ENCODE assay signal across 7 cellular contexts in the genomic region with DNA sequence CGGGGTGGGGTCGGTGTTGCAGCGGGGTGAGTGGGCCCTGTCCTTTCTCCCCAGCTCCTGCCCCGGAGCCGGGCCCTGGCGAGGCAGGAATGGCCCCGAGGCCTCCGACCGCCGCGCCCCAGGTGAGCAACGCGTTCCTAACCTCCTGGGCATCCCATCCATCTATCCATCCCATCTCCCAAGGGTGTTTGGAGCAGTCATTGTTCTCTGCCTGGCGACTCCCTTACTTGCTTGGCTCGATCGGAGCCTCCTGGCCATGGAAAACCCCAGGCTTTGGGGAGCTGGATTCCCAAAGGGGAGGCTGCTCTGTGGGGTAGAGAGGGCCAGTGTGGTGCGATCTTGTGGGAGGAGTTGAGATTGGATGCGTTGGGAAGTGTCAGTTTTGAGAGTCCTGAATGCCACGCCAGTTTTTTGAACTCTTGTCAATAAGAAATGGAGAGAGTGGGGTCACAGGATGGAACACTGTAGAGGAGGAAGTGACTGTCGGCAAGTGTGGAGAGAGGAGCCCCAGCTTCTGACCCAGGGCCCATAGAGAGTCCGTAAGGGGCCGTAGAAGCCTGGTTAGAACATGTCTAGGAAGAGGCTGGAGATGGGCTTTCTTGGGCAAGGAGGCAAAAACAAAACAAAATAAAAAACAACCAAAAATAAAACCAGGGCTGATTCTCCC. TPM values are rescaled to one million over a fixed set of nuclear protein-coding genes. Genes with fewer than 3 reads are reported as not detected.
DNase-seq lines count a peak whose midpoint lies in the region; ATAC-seq and TF ChIP-seq lines count a peak whose summit lies in the region.

No MANE protein-coding gene starts in this region.

- ATAC-seq in HG02759 (IDR thresholded peaks at IDR 0.05; ENCODE audit: unreplicated experiment) (peak; percentile 4), upper lobe of left lung (ENCODE audit: low FRiP score in 2 of 2) (peak; percentile 32 to 38)

- H3K27ac ChIP-seq in SJCRH30 (peak overlapping the region; percentile 76), upper lobe of left lung (peak overlapping the region; percentile 76 to 89 (median 86))

- no peak for TF ChIP-seq EP300 in upper lobe of left lung (IDR thresholded peaks at IDR 0.05)

- no peaks in the 10 kb centered on the region for H3K9me3 ChIP-seq in SJCRH30 (replicated peaks)
- H3K9me3 ChIP-seq in upper lobe of left lung, result no peaks in the 10 kb centered on the region

- H3K27me3 ChIP-seq in SJCRH30 (no peaks in the 10 kb centered on the region), upper lobe of left lung (no peaks in the 10 kb centered on the region)

- H3K4me1 ChIP-seq in SJCRH30, result no peaks in the 10 kb centered on the region
- H3K4me1 ChIP-seq in upper lobe of left lung, result peaks cover 6 to 9% (median 8%) of the 10 kb centered on the region in 4 donors

- 12 to 13% methylated on average over 9 to 11 of the region's 22 CpGs for WGBS in upper lobe of left lung, 2 donors

- 0 out of 2 replicates have a peak, but pooled peaks cover 3% of the 10 kb centered on the region for H3K36me3 ChIP-seq in SJCRH30
- peaks cover 0 to 20% (median 4%) of the 10 kb centered on the region in 4 donors for H3K36me3 ChIP-seq in upper lobe of left lung

- DNase-seq in SJCRH30, result peak; percentile 17 to 32
- peak; percentile 64 for DNase-seq in ecto neural progenitor cell (ENCODE audit: low spot score)
- peak; percentile 27 for DNase-seq in midbrain (lab: John Stamatoyannopoulos, UW)
- no peak for DNase-seq in upper lobe of left lung
- DNase-seq in HT-29 (ENCODE audit: low spot score), result no peak

- no peak for TF ChIP-seq POLR2A in upper lobe of left lung (IDR thresholded peaks at IDR 0.05)

- peak overlapping the region; percentile 70 for H3K4me3 ChIP-seq in GM12875 (ENCODE audit: low read depth, low read length)
- peak overlapping the region; percentile 79 for H3K4me3 ChIP-seq in SJCRH30
- peak overlapping the region; percentile 81 to 100 (median 90) for H3K4me3 ChIP-seq in upper lobe of left lung

- TF ChIP-seq CTCF in GM12875 (IDR thresholded peaks at IDR 0.05; ENCODE audit: borderline replicate concordance, insufficient read depth, low read depth, low read length), result no peak
- TF ChIP-seq CTCF in upper lobe of left lung (IDR thresholded peaks at IDR 0.05), result no peak

RNA-seq across cellular contexts. Expression of gene ZFP90, which starts 0.7 kb away (rescaled TPM):
- total RNA-seq in SJCRH30 (2014; rRNA removed; shearing (Covaris generic)), result 11.6 and 13.3 TPM in 2 replicates
- total RNA-seq in upper lobe of left lung, result 10 to 100 TPM; 14.3 to 33.5 (median 20.6) TPM
- total RNA-seq in HT-29 (2014; rRNA removed; shearing (Covaris generic)), result 8.3 and 9.3 TPM in 2 replicates

Comparison
In these comparisons a context has a peak if more than half of its experiments do, and no peak if none do; other contexts are left out.
1. DNase-seq: peak in SJCRH30 (2 of 2), ecto neural progenitor cell (single experiment) and midbrain (single experiment); none in upper lobe of left lung (0 of 2) and HT-29 (single experiment).
2. Peak in every context shown above with its lines, with median percentiles within 50 percentile points of each other: H3K4me3 ChIP-seq.